1 cellular context compared by ENCODE assay signal in genomic region chr1:1374068-1374860, GRCh38.
TF ChIP-seq lines count a peak whose summit lies in the region.

No MANE protein-coding gene starts in this region.

TF ChIP-seq in HepG2, 621 proteins besides CTCF, POLR2A, EP300 and RAD21:
- TF ChIP-seq AGO2 (optimal IDR thresholded peaks at IDR 0.05; ENCODE audit: low read depth, low read length) (peak; percentile 29), CHD2 (IDR thresholded peaks at IDR 0.05; ENCODE audit: low read depth, low read length) (0 out of 2 replicates have a peak, but pooled peaks have one; percentile 30), ZNF737 (CRISPR knock-in tag; IDR thresholded peaks at IDR 0.05; ENCODE audit: borderline replicate concordance) (no peak), TCF12 (IDR thresholded peaks at IDR 0.05) (no peak), TCF12 (CRISPR knock-in tag; IDR thresholded peaks at IDR 0.05) (peak; percentile 4; the same call in 1 of the 2 replicates), TFAP4 (IDR thresholded peaks at IDR 0.05; ENCODE audit: borderline replicate concordance, low read depth) (0 out of 2 replicates have a peak, but pooled peaks have one; percentile 10), ZZZ3 (CRISPR knock-in tag; IDR thresholded peaks at IDR 0.05; ENCODE audit: borderline replicate concordance) (no peak)
